Comparison of ENCODE assay signal across 8 cellular contexts in the genomic region with DNA sequence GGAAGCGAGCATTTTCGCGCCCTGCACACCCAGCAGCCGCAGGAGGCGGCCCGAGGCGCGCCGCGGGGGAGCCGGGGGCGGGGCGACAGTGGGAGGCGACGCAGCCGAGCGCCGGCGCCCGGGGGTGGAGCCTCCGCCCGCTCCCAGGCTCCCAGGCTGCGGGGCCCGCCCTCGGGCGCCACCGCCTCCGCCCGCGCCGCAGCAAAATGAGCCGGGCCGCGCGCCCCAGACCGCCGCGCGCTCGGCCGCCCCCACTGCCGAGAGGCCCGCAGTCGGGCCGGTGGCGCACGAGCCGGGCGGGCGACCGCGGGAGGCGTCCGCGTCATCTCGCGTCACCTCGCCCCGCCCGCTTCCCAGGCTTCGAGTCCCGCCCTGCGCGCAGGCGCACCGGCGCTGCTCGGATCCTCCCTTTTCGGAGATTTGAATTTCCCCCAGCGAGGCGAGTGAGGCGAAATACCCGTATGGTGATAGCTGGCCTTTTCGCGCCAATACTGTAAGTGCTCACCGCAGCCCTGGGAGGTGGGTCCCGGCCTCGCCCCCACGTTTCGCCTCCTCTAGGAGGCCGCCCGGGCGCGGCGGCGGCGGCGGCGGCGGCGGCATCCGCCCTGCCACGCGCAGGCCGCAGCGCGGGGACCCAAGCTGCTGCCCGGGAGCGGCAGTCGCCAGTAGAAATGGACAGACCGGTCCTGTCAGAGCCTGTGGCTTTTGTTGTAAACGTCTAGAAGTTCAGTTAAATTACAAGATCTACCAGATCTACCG. TPM values are rescaled to one million over a fixed set of nuclear protein-coding genes. Genes with fewer than 3 reads are reported as not detected.
DNase-seq lines count a peak whose midpoint lies in the region; ATAC-seq and TF ChIP-seq lines count a peak whose summit lies in the region.

A gene with protein sequence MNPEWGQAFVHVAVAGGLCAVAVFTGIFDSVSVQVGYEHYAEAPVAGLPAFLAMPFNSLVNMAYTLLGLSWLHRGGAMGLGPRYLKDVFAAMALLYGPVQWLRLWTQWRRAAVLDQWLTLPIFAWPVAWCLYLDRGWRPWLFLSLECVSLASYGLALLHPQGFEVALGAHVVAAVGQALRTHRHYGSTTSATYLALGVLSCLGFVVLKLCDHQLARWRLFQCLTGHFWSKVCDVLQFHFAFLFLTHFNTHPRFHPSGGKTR (plus strand): TSS at position 387 of the 759 bp plus-strand sequence. CDS start 9,309 bp downstream, outside the sequence.

- H3K4me1 Mint-ChIP-seq in CD8-positive, alpha-beta T cell (ENCODE audit: low read depth), result peaks cover 33% of the 10 kb centered on the region
- peaks cover 29% of the 10 kb centered on the region for H3K4me1 Mint-ChIP-seq in activated CD4-positive, alpha-beta memory T cell treated with anti-CD3 and anti-CD28 coated beads, Interleukin-2, amount 10 ng/mL, durations not matched to agents 7 days and 5 days

- no peak for TF ChIP-seq CTCF in CD8-positive, alpha-beta T cell (IDR thresholded peaks at IDR 0.05)
- no peak for TF ChIP-seq CTCF in lower lobe of right lung (IDR thresholded peaks at IDR 0.05)

- H3K36me3 ChIP-seq in CD8-positive, alpha-beta T cell (ENCODE audit: insufficient read depth, low read length), result no peaks in the 10 kb centered on the region
- H3K36me3 ChIP-seq in duodenal mucosa (ENCODE audit: control insufficient read depth in 1 of 2, insufficient read depth in 2 of 2, low read length in 2 of 2) (no peaks in the 10 kb centered on the region), lower lobe of right lung (no peaks in the 10 kb centered on the region)

- peak within 1 kb of the TSS; percentile 83 to 98 for H3K9ac ChIP-seq in duodenal mucosa (ENCODE audit: low read depth in 1 of 2, low read length in 2 of 2)

- H3K9me3 Mint-ChIP-seq in CD8-positive, alpha-beta T cell, result no peaks in the 10 kb centered on the region
- no peaks in the 10 kb centered on the region for H3K9me3 Mint-ChIP-seq in activated CD4-positive, alpha-beta memory T cell treated with anti-CD3 and anti-CD28 coated beads, Interleukin-2, amount 10 ng/mL, durations not matched to agents 7 days and 5 days

- intact Hi-C loops in CD8-positive, alpha-beta T cell (cut with DNase I, micrococcal nuclease), result loop anchor here (1.0 to 5.0 kb wide), 6 partner anchors 11 to 505 kb away; a partner anchor contains a TSS
- intact Hi-C loops in lower lobe of right lung (cut with DNase I), result no loop called here

- H3K27me3 Mint-ChIP-seq in CD8-positive, alpha-beta T cell (ENCODE audit: low read depth), result no peaks in the 10 kb centered on the region
- H3K27me3 Mint-ChIP-seq in activated CD4-positive, alpha-beta memory T cell treated with anti-CD3 and anti-CD28 coated beads, Interleukin-2, amount 10 ng/mL, durations not matched to agents 7 days and 5 days, result no peaks in the 10 kb centered on the region

- peak within 1 kb of the TSS; percentile 94 for H3K27ac ChIP-seq in CD8-positive, alpha-beta T cell (ENCODE audit: low read depth, low read length)
- H3K27ac ChIP-seq in duodenal mucosa (ENCODE audit: low read depth, low read length) (peak within 1 kb of the TSS; percentile 97), lower lobe of right lung (peak within 1 kb of the TSS; percentile 99)

- H3K36me3 Mint-ChIP-seq in CD8-positive, alpha-beta T cell, result peaks cover 7% of the 10 kb centered on the region
- H3K36me3 Mint-ChIP-seq in activated CD4-positive, alpha-beta memory T cell treated with anti-CD3 and anti-CD28 coated beads, Interleukin-2, amount 10 ng/mL, durations not matched to agents 7 days and 5 days (ENCODE audit: low read depth), result peaks cover 29% of the 10 kb centered on the region

- peak; percentile 57 for ATAC-seq in CD8-positive, alpha-beta T cell
- ATAC-seq in GM19468 (IDR thresholded peaks at IDR 0.05; ENCODE audit: extremely low read depth, unreplicated experiment) (peak; percentile 60), lower lobe of right lung (peak; percentile 74 to 81)

- no peaks in the 10 kb centered on the region for H3K9me3 ChIP-seq in CD8-positive, alpha-beta T cell (ENCODE audit: low read length)
- H3K9me3 ChIP-seq in duodenal mucosa (ENCODE audit: control insufficient read depth in 1 of 2, low read length in 2 of 2), result no peaks in the 10 kb centered on the region
- H3K9me3 ChIP-seq in lower lobe of right lung, result no peaks in the 10 kb centered on the region

- peak within 1 kb of the TSS; percentile 100 for H3K4me3 Mint-ChIP-seq in CD8-positive, alpha-beta T cell
- peak within 1 kb of the TSS; percentile 100 for H3K4me3 Mint-ChIP-seq in activated CD4-positive, alpha-beta memory T cell treated with anti-CD3 and anti-CD28 coated beads, Interleukin-2, amount 10 ng/mL, durations not matched to agents 7 days and 5 days

- DNase-seq in CD8-positive, alpha-beta T cell, result peak; percentile 69 to 91 (median 79)
- DNase-seq in HPDE6-E6E7 (ENCODE audit: extremely low spot score) (peak; percentile 94), NCI-H82 treated with DMSO at 0.1 percent for 48 hours (lab: John Stamatoyannopoulos, UW; ENCODE audit: unreplicated experiment) (peak; percentile 64), lower lobe of right lung (peak; percentile 89)
- peak; percentile 91 for DNase-seq in activated CD4-positive, alpha-beta memory T cell treated with anti-CD3 and anti-CD28 coated beads, Interleukin-2, amount 10 ng/mL, durations not matched to agents 7 days and 5 days
- peak; percentile 62 to 74 (median 73) for DNase-seq in stimulated activated CD4-positive, alpha-beta T cell treated with anti-CD3 and anti-CD28 coated beads, TNF-alpha, amount 100 ng/mL, for 1 hour (ENCODE audit: low read depth in 3 of 3, low spot score in 1 of 3)

- POLR2A ChIA-PET in CD8-positive, alpha-beta T cell (lab: Charles Lee), result interaction anchor here (0.7 to 9.3 kb wide), 10 partner anchors 9 to 518 kb away, joined by 3 to 99 read pairs (median 5); a partner anchor contains a TSS
- POLR2A ChIA-PET in activated CD4-positive, alpha-beta memory T cell treated with anti-CD3 and anti-CD28 coated beads, Interleukin-2, amount 10 ng/mL, durations not matched to agents 7 days and 5 days (lab: Charles Lee), result interaction anchor here (0.6 to 10.4 kb wide), 8 partner anchors 9 to 400 kb away, joined by 3 to 201 read pairs (median 16); a partner anchor contains a TSS

- peaks cover 28% of the 10 kb centered on the region for H3K4me1 ChIP-seq in CD8-positive, alpha-beta T cell (ENCODE audit: insufficient read depth, low read length)
- peaks cover 27 to 39% of the 10 kb centered on the region in 2 donors for H3K4me1 ChIP-seq in duodenal mucosa (ENCODE audit: control insufficient read depth in 1 of 2, insufficient read depth in 2 of 2, low read length in 2 of 2)
- peaks cover 34% of the 10 kb centered on the region for H3K4me1 ChIP-seq in lower lobe of right lung

- peak within 1 kb of the TSS; percentile 94 for H3K4me3 ChIP-seq in CD8-positive, alpha-beta T cell (ENCODE audit: low read depth, low read length)
- H3K4me3 ChIP-seq in duodenal mucosa (ENCODE audit: low read depth in 1 of 2, low read length in 2 of 2) (peak within 1 kb of the TSS; percentile 86 to 88), lower lobe of right lung (peak within 1 kb of the TSS; percentile 74)

- H3K27me3 ChIP-seq in CD8-positive, alpha-beta T cell (ENCODE audit: insufficient read depth, low read length), result no peaks in the 10 kb centered on the region
- H3K27me3 ChIP-seq in duodenal mucosa (ENCODE audit: control insufficient read depth in 1 of 2, insufficient read depth in 2 of 2, low read length in 2 of 2) (no peaks in the 10 kb centered on the region), lower lobe of right lung (ENCODE audit: low read depth) (no peaks in the 10 kb centered on the region)

- CTCF ChIA-PET in CD8-positive, alpha-beta T cell (lab: Charles Lee), result interaction anchor here (2.0 kb wide), 1 partner anchor 46 kb away, joined by 7 read pairs; no protein-coding TSS in a partner anchor
- CTCF ChIA-PET in activated CD4-positive, alpha-beta memory T cell treated with anti-CD3 and anti-CD28 coated beads, Interleukin-2, amount 10 ng/mL, durations not matched to agents 7 days and 5 days (lab: Charles Lee), result no interaction called here

- H3K27ac Mint-ChIP-seq in CD8-positive, alpha-beta T cell, result peak within 1 kb of the TSS; percentile 100
- H3K27ac Mint-ChIP-seq in activated CD4-positive, alpha-beta memory T cell treated with anti-CD3 and anti-CD28 coated beads, Interleukin-2, amount 10 ng/mL, durations not matched to agents 7 days and 5 days, result peak within 1 kb of the TSS; percentile 100

RNA-seq across cellular contexts. Expression of the gene that starts here (rescaled TPM):
- 1 to 10 TPM; 1.6 to 3.2 TPM for total RNA-seq in CD8-positive, alpha-beta T cell
- 10 to 100 TPM in 1 of 2 experiments, 1 to 10 TPM in 1; 9.9 to 12.6 TPM for total RNA-seq in activated CD4-positive, alpha-beta memory T cell treated with anti-CD3 and anti-CD28 coated beads, Interleukin-2, amount 10 ng/mL, durations not matched to agents 7 days and 5 days
- total RNA-seq in lower lobe of right lung, result 7.6 TPM

Comparison
In these comparisons a context has a peak if more than half of its experiments do, and no peak if none do; other contexts are left out.
1. Peak in every context shown above with its lines: DNase-seq, ATAC-seq, H3K4me3 ChIP-seq and H3K27ac ChIP-seq.